8 cellular contexts compared by ENCODE assay signal in the genomic region with DNA sequence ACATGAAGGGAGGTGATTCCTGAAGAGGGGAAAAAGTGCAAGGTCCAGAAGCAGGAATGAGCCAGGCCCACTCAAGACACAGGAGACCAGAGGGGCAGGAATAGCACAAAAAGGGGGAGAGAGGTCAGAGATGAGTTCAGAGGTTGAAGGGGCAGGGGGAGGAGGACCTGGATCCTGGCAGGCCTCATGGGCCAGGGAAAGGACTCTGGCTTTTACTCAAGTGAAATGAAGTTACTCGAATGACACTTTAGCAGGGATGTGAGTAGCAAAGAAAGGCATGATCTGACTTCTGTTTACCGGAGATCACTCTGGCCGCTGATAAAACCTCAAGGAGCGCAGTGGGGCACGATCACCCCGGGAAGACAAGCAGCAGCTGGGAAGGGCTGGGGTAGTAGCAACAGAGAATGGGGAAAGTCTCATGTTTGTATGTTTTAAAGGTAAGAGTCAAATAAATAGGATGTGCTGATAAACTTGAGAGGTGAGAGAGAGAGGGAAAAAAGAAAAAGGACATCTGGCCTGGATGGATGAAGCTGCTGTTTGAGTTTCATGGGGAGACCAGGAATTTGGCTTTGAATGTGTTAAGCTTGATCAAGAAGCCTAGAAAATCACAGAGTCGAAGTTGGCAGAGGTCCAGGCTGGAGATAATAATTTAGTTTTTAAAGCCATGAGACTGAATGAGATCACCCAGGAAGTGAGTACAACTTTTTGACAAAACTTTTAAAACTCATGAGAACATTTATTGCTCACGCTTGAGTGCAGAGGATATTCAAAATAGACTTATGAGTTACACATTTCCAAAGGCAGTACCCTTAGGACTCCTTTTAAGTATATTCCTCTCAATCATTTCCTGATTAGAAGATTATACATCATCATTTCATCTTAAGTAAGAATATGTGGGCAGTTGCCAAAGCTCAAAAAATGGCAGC.
DNase-seq lines count a peak whose midpoint lies in the region; ATAC-seq and TF ChIP-seq lines count a peak whose summit lies in the region.

No MANE protein-coding gene starts in this region.

- no peaks in the 10 kb centered on the region for H3K36me3 ChIP-seq in stomach smooth muscle (ENCODE audit: control insufficient read depth in 2 of 2, insufficient read depth in 2 of 2, low read length in 2 of 2)

- H3K9me3 ChIP-seq in stomach smooth muscle (ENCODE audit: control insufficient read depth in 2 of 2, low read length in 2 of 2) = no peaks in the 10 kb centered on the region

- peaks cover 36% of the 10 kb centered on the region for H3K4me1 ChIP-seq in stomach smooth muscle (ENCODE audit: control insufficient read depth, insufficient read depth, low read length)

- H3K4me3 ChIP-seq in stomach smooth muscle (ENCODE audit: low read length in 2 of 2) = peak overlapping the region in 1 of 2 donors; percentile 17

- peak overlapping the region; percentile 3 to 30 for H3K9ac ChIP-seq in stomach smooth muscle (ENCODE audit: low read length in 2 of 2)

- no peak for TF ChIP-seq POLR2A in GM18505 (IDR thresholded peaks at IDR 0.05; ENCODE audit: borderline replicate concordance, extremely low read depth, insufficient read depth, insufficient read length)

- peak overlapping the region; percentile 32 for H3K27ac ChIP-seq in stomach smooth muscle (ENCODE audit: low read length)

- no peak for ATAC-seq in GM18505 (IDR thresholded peaks at IDR 0.05; ENCODE audit: unreplicated experiment)

- H3K27me3 ChIP-seq in stomach smooth muscle (ENCODE audit: control insufficient read depth in 1 of 2, insufficient read depth in 2 of 2, low read length in 2 of 2) = no peaks in the 10 kb centered on the region

- DNase-seq in activated T-cell treated with anti-CD3 and anti-CD28 coated beads for 4 hours (peak; percentile 19), kidney glomerular epithelial cell (lab: John Stamatoyannopoulos, UW) (peak; percentile 93), iPS-NIHi11 (ENCODE audit: low spot score) (no peak), SK-N-DZ (ENCODE audit: low spot score) (no peak)
- no peak for DNase-seq in activated T-cell treated with anti-CD3 and anti-CD28 coated beads, Interleukin-2, amount 50 U/mL, for 1 hour
- peak; percentile 58 for DNase-seq in activated naive CD4-positive, alpha-beta T cell treated with anti-CD3 and anti-CD28 coated beads, Interleukin-2, amount 50 U/mL, for 16 hours

Comparison
In these comparisons a context has a peak if more than half of its experiments do, and no peak if none do; other contexts are left out.
1. DNase-seq: peak in activated T-cell treated with anti-CD3 and anti-CD28 coated beads for 4 hours (single experiment), activated naive CD4-positive, alpha-beta T cell treated with anti-CD3 and anti-CD28 coated beads, Interleukin-2, amount 50 U/mL, for 16 hours (single experiment) and kidney glomerular epithelial cell (single experiment); none in activated T-cell treated with anti-CD3 and anti-CD28 coated beads, Interleukin-2, amount 50 U/mL, for 1 hour (single experiment), iPS-NIHi11 (single experiment) and SK-N-DZ (single experiment).